Comparison of ENCODE assay signal across 8 cellular contexts in the genomic region with DNA sequence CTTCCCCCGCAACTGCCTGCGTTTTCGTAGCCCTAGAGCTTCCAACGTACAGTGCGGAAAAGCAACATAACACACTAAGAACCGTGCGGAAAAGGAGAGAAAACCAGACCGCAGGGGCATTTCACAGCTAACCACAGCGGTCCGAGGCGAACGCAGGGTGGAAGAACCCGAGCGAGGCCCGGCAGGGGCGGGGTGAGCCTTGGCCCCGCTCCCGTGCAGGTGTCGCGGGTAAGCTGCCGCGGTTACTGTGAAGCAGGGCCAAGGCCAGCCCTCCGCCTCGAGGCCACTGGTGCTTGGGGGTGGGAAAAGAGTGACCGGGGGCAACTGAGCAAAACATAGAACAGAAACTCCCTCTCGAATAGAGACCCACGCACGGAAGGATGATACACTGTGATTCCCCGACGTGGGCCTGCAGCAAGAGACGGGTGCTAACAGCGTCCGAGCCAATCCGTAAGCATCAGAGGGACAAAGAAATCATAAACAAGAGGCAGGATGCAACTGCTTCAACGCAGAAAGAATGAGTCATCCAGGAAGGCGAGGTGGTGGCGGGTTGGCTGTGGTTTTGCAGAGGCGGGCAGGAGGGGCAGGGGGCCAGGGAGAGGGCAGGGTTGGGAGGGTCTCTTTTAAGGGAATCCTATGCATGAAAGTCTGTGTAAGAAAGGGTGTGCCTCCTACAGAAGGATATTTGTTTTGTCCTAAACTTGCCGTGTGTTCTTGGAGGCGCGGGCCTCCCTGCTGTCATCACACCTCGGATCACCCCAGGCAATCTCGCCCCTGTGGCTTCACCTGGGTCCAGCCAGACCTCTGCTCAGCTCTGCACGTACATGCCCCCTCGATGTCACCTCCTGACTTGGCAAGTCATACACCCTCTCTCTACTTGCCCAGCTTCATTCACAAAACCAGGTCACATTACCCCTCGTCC. TPM values are rescaled to one million over a fixed set of nuclear protein-coding genes. Genes with fewer than 3 reads are reported as not detected.
DNase-seq lines count a peak whose midpoint lies in the region; ATAC-seq, FAIRE-seq and TF ChIP-seq lines count a peak whose summit lies in the region.

No MANE protein-coding gene starts in this region.

- peak overlapping the region; percentile 92 for H3K27ac Mint-ChIP-seq in activated naive CD4-positive, alpha-beta T cell treated with anti-CD3 and anti-CD28 coated beads, Interleukin-2, amount 10 ng/mL, durations not matched to agents 7 days and 5 days
- peak overlapping the region in 4 of 6 donors; percentile 35 to 71 (median 51) for H3K27ac Mint-ChIP-seq in naive B cell

- CTCF ChIA-PET in activated naive CD4-positive, alpha-beta T cell treated with anti-CD3 and anti-CD28 coated beads, Interleukin-2, amount 10 ng/mL, durations not matched to agents 7 days and 5 days (lab: Charles Lee) = interaction anchor here (0.5 to 1.6 kb wide), 5 partner anchors 9 to 329 kb away, joined by 3 read pairs; no protein-coding TSS in a partner anchor

- peak; percentile 61 for FAIRE-seq in GM19239 (lab: Jason Lieb, UNC)

- H3K4me1 ChIP-seq in upper lobe of right lung = no peaks in the 10 kb centered on the region

- H3K4me3 Mint-ChIP-seq in activated naive CD4-positive, alpha-beta T cell treated with anti-CD3 and anti-CD28 coated beads, Interleukin-2, amount 10 ng/mL, durations not matched to agents 7 days and 5 days = peak overlapping the region; percentile 62
- peak overlapping the region; percentile 33 to 90 (median 81) for H3K4me3 Mint-ChIP-seq in naive B cell

- no peak for TF ChIP-seq CTCF in upper lobe of right lung (IDR thresholded peaks at IDR 0.05)

- DNase-seq in GM19239 (ENCODE audit: insufficient read length, low spot score) = no peak
- DNase-seq in RPMI8226 = peak; percentile 95
- peak; percentile 83 for DNase-seq in activated naive CD4-positive, alpha-beta T cell treated with anti-CD3 and anti-CD28 coated beads, Interleukin-2, amount 10 ng/mL, durations not matched to agents 7 days and 5 days
- peak; percentile 23 for DNase-seq in naive B cell
- no peak for DNase-seq in upper lobe of right lung

- peaks cover 44% of the 10 kb centered on the region for H3K4me1 Mint-ChIP-seq in activated naive CD4-positive, alpha-beta T cell treated with anti-CD3 and anti-CD28 coated beads, Interleukin-2, amount 10 ng/mL, durations not matched to agents 7 days and 5 days
- H3K4me1 Mint-ChIP-seq in naive B cell = peaks cover 7 to 17% (median 16%) of the 10 kb centered on the region in 3 donors

- H3K4me3 ChIP-seq in upper lobe of right lung = peak overlapping the region; percentile 26

- no peaks in the 10 kb centered on the region for H3K36me3 Mint-ChIP-seq in activated naive CD4-positive, alpha-beta T cell treated with anti-CD3 and anti-CD28 coated beads, Interleukin-2, amount 10 ng/mL, durations not matched to agents 7 days and 5 days
- H3K36me3 Mint-ChIP-seq in naive B cell = peaks cover 0 to 18% of the 10 kb centered on the region in 2 donors

- H3K27me3 Mint-ChIP-seq in activated naive CD4-positive, alpha-beta T cell treated with anti-CD3 and anti-CD28 coated beads, Interleukin-2, amount 10 ng/mL, durations not matched to agents 7 days and 5 days = peaks cover 72% of the 10 kb centered on the region
- peaks cover 46 to 74% (median 66%) of the 10 kb centered on the region in 3 donors for H3K27me3 Mint-ChIP-seq in naive B cell

- no peaks in the 10 kb centered on the region for H3K9me3 ChIP-seq in upper lobe of right lung

- ATAC-seq in HG03457 (IDR thresholded peaks at IDR 0.05; ENCODE audit: unreplicated experiment) (peak; percentile 55), naive B cell (ENCODE audit: low read depth in 2 of 2) (peak; percentile 61 to 72), upper lobe of right lung (peak; percentile 34), GM21381 (IDR thresholded peaks at IDR 0.05; ENCODE audit: unreplicated experiment) (no peak), HG02840 (IDR thresholded peaks at IDR 0.05; ENCODE audit: low FRiP score, unreplicated experiment) (no peak)

- H3K27ac ChIP-seq in upper lobe of right lung = peak overlapping the region; percentile 42

- H3K27me3 ChIP-seq in upper lobe of right lung = peaks cover 28% of the 10 kb centered on the region

- intact Hi-C loops in upper lobe of right lung (cut with DNase I) = no loop called here

- H3K36me3 ChIP-seq in upper lobe of right lung = no peaks in the 10 kb centered on the region

- H3K9me3 Mint-ChIP-seq in activated naive CD4-positive, alpha-beta T cell treated with anti-CD3 and anti-CD28 coated beads, Interleukin-2, amount 10 ng/mL, durations not matched to agents 7 days and 5 days = no peaks in the 10 kb centered on the region
- peaks cover 0 to 4% (median 0%) of the 10 kb centered on the region in 7 donors for H3K9me3 Mint-ChIP-seq in naive B cell

RNA-seq across cellular contexts. Expression of gene GNG4, which starts 7.3 kb away (rescaled TPM):
- polyA plus RNA-seq in naive B cell (ENCODE audit: low read depth in 6 of 6) = not detected
- not detected for total RNA-seq in upper lobe of right lung

Comparison
In these comparisons a context has a peak if more than half of its experiments do, and no peak if none do; other contexts are left out.
1. DNase-seq: peak in RPMI8226 (single experiment), activated naive CD4-positive, alpha-beta T cell treated with anti-CD3 and anti-CD28 coated beads, Interleukin-2, amount 10 ng/mL, durations not matched to agents 7 days and 5 days (single experiment) and naive B cell (single experiment); none in GM19239 (single experiment) and upper lobe of right lung (single experiment).
2. ATAC-seq: peak in HG03457 (single experiment), naive B cell (2 of 2) and upper lobe of right lung (single experiment); none in GM21381 (single experiment) and HG02840 (single experiment).